ENCODE assay signal across 21 cellular contexts in the genomic region with DNA sequence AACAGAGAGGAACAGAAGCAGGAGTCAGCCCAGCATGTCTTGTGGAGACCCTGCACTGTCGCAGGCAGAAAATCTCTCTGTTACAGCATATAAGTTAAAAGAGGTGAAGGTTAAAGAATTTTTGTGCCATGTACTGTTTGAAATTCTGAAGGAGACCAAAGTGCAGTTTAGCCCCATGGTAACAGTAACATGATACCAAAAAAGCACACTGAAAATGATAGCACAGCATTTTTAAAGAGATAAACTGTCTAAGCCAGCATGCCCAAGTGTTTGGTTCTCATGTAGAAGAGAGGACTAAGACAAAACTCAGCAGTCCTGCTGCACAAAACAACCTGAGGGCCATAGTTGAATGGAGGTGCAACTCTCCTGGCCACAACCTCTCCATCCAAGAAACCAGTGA. TPM values are rescaled to one million over a fixed set of nuclear protein-coding genes. Genes with fewer than 3 reads are reported as not detected.
"Had no signal": no experiment of that assay in that cellular context is flagged by ENCODE, and none has a peak within 500 bp of the region (broad histone marks: within the 10 kb centered on the region; RNA-seq: fewer than 3 reads in every experiment).

No MANE protein-coding gene starts in this region.

- H3K4me3 ChIP-seq: Peyer's patch had no signal

- H3K4me1 ChIP-seq: Peyer's patch had no signal

- H3K4me3 Mint-ChIP-seq: activated CD8-positive, alpha-beta T cell treated with anti-CD3 and anti-CD28 coated beads for 36 hours; activated naive CD4-positive, alpha-beta T cell treated with anti-CD3 and anti-CD28 coated beads, Interleukin-2, amount 10 ng/mL, durations not matched to agents 7 days and 5 days; activated naive CD8-positive, alpha-beta T cell treated with anti-CD3 and anti-CD28 coated beads for 36 hours; activated T-cell treated with anti-CD3 and anti-CD28 coated beads, Interleukin-2, amount 50 U/mL, for 72 hours; T-helper 1 cell treated with Interleukin-12 subunit alpha and Interleukin-12 subunit beta and Interleukin-4 antibody, amounts not matched to agents 30 μg/mL and 1 μg/mL, for 36 hours had no signal

- H3K27ac Mint-ChIP-seq: activated CD8-positive, alpha-beta T cell treated with anti-CD3 and anti-CD28 coated beads for 36 hours; activated naive CD4-positive, alpha-beta T cell treated with anti-CD3 and anti-CD28 coated beads, Interleukin-2, amount 10 ng/mL, durations not matched to agents 7 days and 5 days; activated naive CD8-positive, alpha-beta T cell treated with anti-CD3 and anti-CD28 coated beads for 36 hours; activated T-cell treated with anti-CD3 and anti-CD28 coated beads, Interleukin-2, amount 50 U/mL, for 72 hours; activated T-helper 2 cell treated with anti-CD3 and anti-CD28 coated beads, Interferon-gamma antibody, Interleukin-2, Interleukin-4, amounts not matched to agents 10 μg/mL and 5 μg/mL and 100 μg/mL, durations not matched to agents 14 hours and 24 hours and 36 hours; T-helper 1 cell treated with Interleukin-12 subunit alpha and Interleukin-12 subunit beta and Interleukin-4 antibody, amounts not matched to agents 30 μg/mL and 1 μg/mL, for 36 hours had no signal

- H3K27ac ChIP-seq: Peyer's patch had no signal

- H3K27me3 ChIP-seq: Peyer's patch had no signal

- H3K36me3 ChIP-seq: Peyer's patch had no signal

- ATAC-seq: activated CD4-positive, CD25-positive, alpha-beta regulatory T cell treated with anti-CD3 and anti-CD28 coated beads, Interleukin-2, amount 50 U/mL, for 24 hours; activated CD8-positive, alpha-beta T cell treated with anti-CD3 and anti-CD28 coated beads for 36 hours; activated T-cell treated with anti-CD3 and anti-CD28 coated beads, Interleukin-2, amount 50 U/mL, for 72 hours had no signal

- H3K27me3 Mint-ChIP-seq: activated CD8-positive, alpha-beta T cell treated with anti-CD3 and anti-CD28 coated beads for 36 hours; activated naive CD4-positive, alpha-beta T cell treated with anti-CD3 and anti-CD28 coated beads, Interleukin-2, amount 10 ng/mL, durations not matched to agents 7 days and 5 days had no signal

- H3K4me1 Mint-ChIP-seq: activated naive CD4-positive, alpha-beta T cell treated with anti-CD3 and anti-CD28 coated beads, Interleukin-2, amount 10 ng/mL, durations not matched to agents 7 days and 5 days; activated naive CD8-positive, alpha-beta T cell treated with anti-CD3 and anti-CD28 coated beads for 36 hours had no signal

- H3K36me3 Mint-ChIP-seq: activated naive CD4-positive, alpha-beta T cell treated with anti-CD3 and anti-CD28 coated beads, Interleukin-2, amount 10 ng/mL, durations not matched to agents 7 days and 5 days; activated naive CD8-positive, alpha-beta T cell treated with anti-CD3 and anti-CD28 coated beads for 36 hours had no signal

- H3K9me3 ChIP-seq: Peyer's patch had no signal

- DNase-seq: activated CD4-positive, alpha-beta T cell treated with anti-CD3 and anti-CD28 coated beads for 4 hours; activated CD8-positive, alpha-beta memory T cell treated with anti-CD3 and anti-CD28 coated beads, Interleukin-2, amount 50 U/mL, for 4 hours; activated CD8-positive, alpha-beta T cell treated with anti-CD3 and anti-CD28 coated beads for 36 hours; activated gamma-delta T cell treated with Interleukin-2 at 50 U/mL for 16 hours; activated naive CD4-positive, alpha-beta T cell treated with anti-CD3 and anti-CD28 coated beads, Interleukin-2, amount 10 ng/mL, durations not matched to agents 7 days and 5 days; activated naive CD8-positive, alpha-beta T cell treated with anti-CD3 and anti-CD28 coated beads for 36 hours; activated T-cell treated with anti-CD3 and anti-CD28 coated beads, Interleukin-2, amount 50 U/mL, for 72 hours; cerebellar nuclear complex; Kasumi-1; NCI-H1048; NCI-H146; NCI-H187 treated with DMSO at 0.1 percent for 48 hours; NCI-H2081 treated with DMSO at 0.1 percent for 48 hours; NCI-H345; NCI-H774; Peyer's patch; SHP77 treated with DMSO at 0.1 percent for 48 hours had no signal

- H3K9me3 Mint-ChIP-seq: activated CD8-positive, alpha-beta T cell treated with anti-CD3 and anti-CD28 coated beads for 36 hours; activated naive CD4-positive, alpha-beta T cell treated with anti-CD3 and anti-CD28 coated beads, Interleukin-2, amount 10 ng/mL, durations not matched to agents 7 days and 5 days; activated T-cell treated with anti-CD3 and anti-CD28 coated beads, Interleukin-2, amount 50 U/mL, for 72 hours; activated T-helper 2 cell treated with anti-CD3 and anti-CD28 coated beads, Interferon-gamma antibody, Interleukin-2, Interleukin-4, amounts not matched to agents 10 μg/mL and 5 μg/mL and 100 μg/mL, durations not matched to agents 14 hours and 24 hours and 36 hours; T-helper 1 cell treated with Interleukin-12 subunit alpha and Interleukin-12 subunit beta and Interleukin-4 antibody, amounts not matched to agents 30 μg/mL and 1 μg/mL, for 36 hours had no signal

RNA-seq across cellular contexts. Expression of a gene that starts 41.9 kb away (rescaled TPM):
- total RNA-seq: activated T-helper 2 cell treated with anti-CD3 and anti-CD28 coated beads, Interferon-gamma antibody, Interleukin-2, Interleukin-4, amounts not matched to agents 10 μg/mL and 5 μg/mL and 100 μg/mL, durations not matched to agents 14 hours and 24 hours and 36 hours; SK-MEL-5 had no signal
